Comparison of ENCODE assay signal across 3 cellular contexts in the genomic region with DNA sequence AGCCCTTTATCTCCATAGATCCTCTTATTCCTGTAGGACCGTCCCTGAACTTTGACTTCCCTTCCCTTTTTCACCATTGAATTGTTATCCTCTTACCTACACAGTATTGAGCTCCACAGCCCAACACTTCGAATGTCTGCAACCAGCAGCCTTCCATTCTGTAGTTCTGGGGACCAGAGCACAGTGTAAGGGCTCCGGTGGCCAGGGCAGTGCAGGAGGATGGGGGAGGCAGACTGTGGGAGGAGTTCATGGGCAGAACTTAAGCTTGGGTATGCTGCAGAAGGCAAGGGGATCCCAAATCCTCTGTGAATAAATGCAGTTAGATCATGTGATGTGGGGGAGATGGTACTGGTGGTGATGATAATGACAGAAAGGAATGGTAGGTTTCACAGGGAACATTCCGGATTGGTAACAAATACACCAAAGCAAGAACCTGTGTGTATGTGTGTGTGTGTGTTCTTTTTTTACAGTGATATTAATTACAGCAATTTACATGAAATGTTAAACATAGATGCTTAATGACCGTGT.
A peak's percentile ranks its signal among the peaks of the same experiment; 100 is the strongest.
TF ChIP-seq lines count a peak whose summit lies in the region.

No MANE protein-coding gene starts in this region.

TF ChIP-seq in HEK293, 187 proteins besides CTCF, POLR2A, EP300 and RAD21:
- peak; percentile 28; the same call in 1 of the 2 replicates for TF ChIP-seq ZFHX2 (tag by site-specific recombination; conservative IDR thresholded peaks at IDR 0.05)
- TF ChIP-seq EGR2 (tag by site-specific recombination; IDR thresholded peaks at IDR 0.05; ENCODE audit: low read depth), result peak; percentile 39; the same call in 1 of the 2 replicates
- TF ChIP-seq, protein P1, sequence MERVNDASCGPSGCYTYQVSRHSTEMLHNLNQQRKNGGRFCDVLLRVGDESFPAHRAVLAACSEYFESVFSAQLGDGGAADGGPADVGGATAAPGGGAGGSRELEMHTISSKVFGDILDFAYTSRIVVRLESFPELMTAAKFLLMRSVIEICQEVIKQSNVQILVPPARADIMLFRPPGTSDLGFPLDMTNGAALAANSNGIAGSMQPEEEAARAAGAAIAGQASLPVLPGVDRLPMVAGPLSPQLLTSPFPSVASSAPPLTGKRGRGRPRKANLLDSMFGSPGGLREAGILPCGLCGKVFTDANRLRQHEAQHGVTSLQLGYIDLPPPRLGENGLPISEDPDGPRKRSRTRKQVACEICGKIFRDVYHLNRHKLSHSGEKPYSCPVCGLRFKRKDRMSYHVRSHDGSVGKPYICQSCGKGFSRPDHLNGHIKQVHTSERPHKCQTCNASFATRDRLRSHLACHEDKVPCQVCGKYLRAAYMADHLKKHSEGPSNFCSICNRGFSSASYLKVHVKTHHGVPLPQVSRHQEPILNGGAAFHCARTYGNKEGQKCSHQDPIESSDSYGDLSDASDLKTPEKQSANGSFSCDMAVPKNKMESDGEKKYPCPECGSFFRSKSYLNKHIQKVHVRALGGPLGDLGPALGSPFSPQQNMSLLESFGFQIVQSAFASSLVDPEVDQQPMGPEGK (tag by site-specific recombination; IDR thresholded peaks at IDR 0.05), result 0 out of 2 replicates have a peak, but pooled peaks have one; percentile 7
- TF ChIP-seq WT1 (tag by site-specific recombination; IDR thresholded peaks at IDR 0.05), result no peak
- TF ChIP-seq SP3 (tag by site-specific recombination; IDR thresholded peaks at IDR 0.05), result no peak
- peak; percentile 54; the same call in 1 of the 2 replicates for TF ChIP-seq ZBTB48 (tag by site-specific recombination; IDR thresholded peaks at IDR 0.05)
TF ChIP-seq in HEK293: peak in this region for 4.

TF ChIP-seq in H1, 55 proteins besides CTCF, POLR2A, EP300 and RAD21:
- no peak for TF ChIP-seq CBX5 (IDR thresholded peaks at IDR 0.05; ENCODE audit: low read depth, low read length)
- no peak for TF ChIP-seq RXRA (IDR thresholded peaks at IDR 0.05; ENCODE audit: insufficient read depth, low read depth, low read length)
- TF ChIP-seq TAF1 (IDR thresholded peaks at IDR 0.05; ENCODE audit: low read depth, low read length), result no peak
- no peak for TF ChIP-seq KDM5A (IDR thresholded peaks at IDR 0.05; ENCODE audit: low read length)
- no peak for TF ChIP-seq SP1 (IDR thresholded peaks at IDR 0.05; ENCODE audit: low read depth, low read length)
- TF ChIP-seq, protein P2, sequence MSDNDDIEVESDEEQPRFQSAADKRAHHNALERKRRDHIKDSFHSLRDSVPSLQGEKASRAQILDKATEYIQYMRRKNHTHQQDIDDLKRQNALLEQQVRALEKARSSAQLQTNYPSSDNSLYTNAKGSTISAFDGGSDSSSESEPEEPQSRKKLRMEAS (IDR thresholded peaks at IDR 0.05), result no peak
- TF ChIP-seq ASH2L (IDR thresholded peaks at IDR 0.05; ENCODE audit: low read length), result no peak
- TF ChIP-seq PHF8 (conservative IDR thresholded peaks at IDR 0.05; ENCODE audit: low read depth, low read length), result no peak
- TF ChIP-seq GABPA (IDR thresholded peaks at IDR 0.05; ENCODE audit: borderline replicate concordance, insufficient read depth, low read length), result no peak
- no peak for TF ChIP-seq POLR2AphosphoS5 (IDR thresholded peaks at IDR 0.05; ENCODE audit: low read depth, low read length)
- no peak for TF ChIP-seq HDAC6 (IDR thresholded peaks at IDR 0.05; ENCODE audit: low read depth, low read length)
TF ChIP-seq in H1: peak in this region for 0.

TF ChIP-seq in HEK293T, 16 proteins besides CTCF, POLR2A, EP300 and RAD21:
- TF ChIP-seq CTBP1 (IDR thresholded peaks at IDR 0.05; ENCODE audit: borderline replicate concordance), result no peak
- no peak for TF ChIP-seq TARDBP (IDR thresholded peaks at IDR 0.05)
- TF ChIP-seq FOXA1 (IDR thresholded peaks at IDR 0.05), result no peak
- no peak for TF ChIP-seq FOXM1 (IDR thresholded peaks at IDR 0.05; ENCODE audit: borderline replicate concordance)
- no peak for TF ChIP-seq LEF1 (IDR thresholded peaks at IDR 0.05; ENCODE audit: borderline replicate concordance)
- no peak for TF ChIP-seq HDGF (IDR thresholded peaks at IDR 0.05; ENCODE audit: borderline replicate concordance)
- no peak for TF ChIP-seq ZNF384 (IDR thresholded peaks at IDR 0.05)
- TF ChIP-seq ELF4 (IDR thresholded peaks at IDR 0.05), result no peak
- no peak for TF ChIP-seq ARNT (IDR thresholded peaks at IDR 0.05)
- TF ChIP-seq SP1 (IDR thresholded peaks at IDR 0.05), result no peak
